In the genomic region with DNA sequence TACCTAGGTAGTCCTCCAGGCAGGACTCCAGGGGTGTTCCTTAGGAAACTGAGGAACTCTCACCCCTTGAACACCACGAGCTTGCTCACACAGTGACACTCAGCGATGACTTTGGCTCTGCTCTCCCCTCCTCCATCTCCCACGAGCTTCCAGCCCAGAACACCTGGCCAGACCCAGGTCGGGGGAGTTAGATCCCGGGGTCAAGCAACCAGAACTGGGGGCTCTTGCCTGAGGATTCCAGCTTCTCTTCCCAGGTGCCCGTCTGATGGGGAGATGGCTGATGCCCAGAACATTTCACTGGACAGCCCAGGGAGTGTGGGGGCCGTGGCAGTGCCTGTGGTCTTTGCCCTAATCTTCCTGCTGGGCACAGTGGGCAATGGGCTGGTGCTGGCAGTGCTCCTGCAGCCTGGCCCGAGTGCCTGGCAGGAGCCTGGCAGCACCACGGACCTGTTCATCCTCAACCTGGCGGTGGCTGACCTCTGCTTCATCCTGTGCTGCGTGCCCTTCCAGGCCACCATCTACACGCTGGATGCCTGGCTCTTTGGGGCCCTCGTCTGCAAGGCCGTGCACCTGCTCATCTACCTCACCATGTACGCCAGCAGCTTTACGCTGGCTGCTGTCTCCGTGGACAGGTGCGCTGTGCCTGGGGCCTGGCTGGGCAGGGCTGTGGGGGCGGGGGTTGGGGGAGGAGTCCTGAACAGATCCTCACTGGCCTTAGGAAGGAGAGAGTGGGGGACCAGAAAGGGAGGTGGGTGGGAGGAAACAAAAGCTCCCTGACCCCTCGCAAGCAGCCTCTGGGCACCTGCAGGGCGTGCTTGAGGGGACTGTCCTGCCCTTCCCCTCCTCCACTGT, we compare ENCODE assay signal across 15 cellular contexts. TPM values are rescaled to one million over a fixed set of nuclear protein-coding genes. Genes with fewer than 3 reads are reported as not detected.
DNase-seq lines count a peak whose midpoint lies in the region; ATAC-seq and TF ChIP-seq lines count a peak whose summit lies in the region.
"Had no signal": no experiment of that assay in that cellular context is flagged by ENCODE, and none has a peak within 500 bp of the region (broad histone marks: within the 10 kb centered on the region; RNA-seq: fewer than 3 reads in every experiment).

A gene with protein sequence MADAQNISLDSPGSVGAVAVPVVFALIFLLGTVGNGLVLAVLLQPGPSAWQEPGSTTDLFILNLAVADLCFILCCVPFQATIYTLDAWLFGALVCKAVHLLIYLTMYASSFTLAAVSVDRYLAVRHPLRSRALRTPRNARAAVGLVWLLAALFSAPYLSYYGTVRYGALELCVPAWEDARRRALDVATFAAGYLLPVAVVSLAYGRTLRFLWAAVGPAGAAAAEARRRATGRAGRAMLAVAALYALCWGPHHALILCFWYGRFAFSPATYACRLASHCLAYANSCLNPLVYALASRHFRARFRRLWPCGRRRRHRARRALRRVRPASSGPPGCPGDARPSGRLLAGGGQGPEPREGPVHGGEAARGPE (plus strand): TSS at position 249 of the 852 bp plus-strand sequence. CDS start 25 bp downstream, at position 274.

- H3K27me3 Mint-ChIP-seq in activated T-cell treated with anti-CD3 and anti-CD28 coated beads, Interleukin-2, amount 50 U/mL, for 72 hours (ENCODE audit: low read depth) = peaks cover 42% of the 10 kb centered on the region
- peaks cover 70% of the 10 kb centered on the region for H3K27me3 Mint-ChIP-seq in brain

- peak within 1 kb of the TSS; percentile 71 for H3K14ac ChIP-seq in neuronal stem cell (ENCODE audit: low read length)

- H2BK120ac ChIP-seq in neuronal stem cell (ENCODE audit: low read depth, low read length) = no peak within 1 kb of the TSS

- ATAC-seq in activated T-cell treated with anti-CD3 and anti-CD28 coated beads, Interleukin-2, amount 50 U/mL, for 72 hours (replicated peaks in 1 of 2) = no peak
- no peak for ATAC-seq in GM19452 (IDR thresholded peaks at IDR 0.05; ENCODE audit: unreplicated experiment)
- ATAC-seq: left cardiac atrium had no signal

- H3K4me1 ChIP-seq in neuronal stem cell (ENCODE audit: control insufficient read depth in 2 of 2, insufficient read depth in 1 of 2, low read depth in 1 of 2, low read length in 2 of 2) = peaks cover 16 to 18% of the 10 kb centered on the region in 2 donors
- H3K4me1 ChIP-seq: BE2C had no signal

- DNase-seq in activated T-cell treated with anti-CD3 and anti-CD28 coated beads, Interleukin-2, amount 50 U/mL, for 72 hours = no peak
- DNase-seq in activated T-cell treated with anti-CD3 and anti-CD28 coated beads for 4 hours (no peak), NCI-H510A (lab: John Stamatoyannopoulos, UW) (peak; percentile 73), neuronal stem cell (ENCODE audit: low spot score) (no peak), EL (no peak)
- DNase-seq in effector CD8-positive, alpha-beta T cell (lab: John Stamatoyannopoulos, UW) = no peak
- DNase-seq: BE2C, left cardiac atrium, naive B cell, NCI-H446, sigmoid colon had no signal

- H3K36me3 ChIP-seq in neuronal stem cell (replicated peaks in 1 of 2; ENCODE audit: control insufficient read depth in 2 of 2, insufficient read depth in 2 of 2, low read length in 2 of 2) = peaks cover 0 to 3% of the 10 kb centered on the region in 2 donors
- H3K36me3 ChIP-seq: BE2C, sigmoid colon had no signal

- H3K23ac ChIP-seq in neuronal stem cell (ENCODE audit: low read depth, low read length, poor library complexity) = peak within 1 kb of the TSS; percentile 91

- H3K9ac ChIP-seq in neuronal stem cell (ENCODE audit: low read depth, low read length, poor library complexity) = peak within 1 kb of the TSS; percentile 50

- peak within 1 kb of the TSS in 1 of 2 donors; percentile 12 for H3K4me3 ChIP-seq in neuronal stem cell (ENCODE audit: low read length in 2 of 2)

- no peak within 1 kb of the TSS for H3K27ac Mint-ChIP-seq in activated T-cell treated with anti-CD3 and anti-CD28 coated beads, Interleukin-2, amount 50 U/mL, for 72 hours
- peak within 1 kb of the TSS in 1 of 5 experiments; percentile 70 for H3K27ac Mint-ChIP-seq in brain
- H3K27ac Mint-ChIP-seq: naive B cell had no signal

- peak within 1 kb of the TSS; percentile 46 for H3K18ac ChIP-seq in neuronal stem cell (ENCODE audit: low read length)

- WGBS in neuronal stem cell (ENCODE audit: extremely low coverage in 2 of 2, insufficient read length in 2 of 2, insufficient replicate concordance in 1 of 2), 2 donors = no CpG with 5 or more reads among the region's 21 CpGs

- H3K4me1 Mint-ChIP-seq in activated T-cell treated with anti-CD3 and anti-CD28 coated beads, Interleukin-2, amount 50 U/mL, for 72 hours (ENCODE audit: low read depth) = peaks cover 6% of the 10 kb centered on the region
- peaks cover 29% of the 10 kb centered on the region for H3K4me1 Mint-ChIP-seq in brain

- no peak within 1 kb of the TSS for H2BK5ac ChIP-seq in neuronal stem cell (ENCODE audit: low read length)

- peak within 1 kb of the TSS; percentile 43 for H4K91ac ChIP-seq in neuronal stem cell (ENCODE audit: low read depth, low read length, poor library complexity)

- H2BK15ac ChIP-seq in neuronal stem cell (ENCODE audit: low read length) = peak within 1 kb of the TSS; percentile 11

- no peak for TF ChIP-seq CTCF in brain (conservative IDR thresholded peaks at IDR 0.05)

- H3K9me3 ChIP-seq in neuronal stem cell (replicated peaks in 1 of 2; ENCODE audit: control insufficient read depth in 2 of 2, insufficient read depth in 1 of 2, low read depth in 1 of 2, low read length in 2 of 2) = peaks cover 0 to 2% of the 10 kb centered on the region in 2 donors
- H3K9me3 ChIP-seq: BE2C, sigmoid colon had no signal

- H3K9me3 Mint-ChIP-seq in activated T-cell treated with anti-CD3 and anti-CD28 coated beads, Interleukin-2, amount 50 U/mL, for 72 hours = no peaks in the 10 kb centered on the region
- H3K9me3 Mint-ChIP-seq in brain = no peaks in the 10 kb centered on the region
- H3K9me3 Mint-ChIP-seq: naive B cell had no signal

- no peak within 1 kb of the TSS for H3K4ac ChIP-seq in neuronal stem cell (ENCODE audit: low read length)

- H3K4me2 ChIP-seq in neuronal stem cell (ENCODE audit: insufficient read depth, low read length, poor library complexity, severe bottlenecking) = peak within 1 kb of the TSS; percentile 97

- H3K79me1 ChIP-seq in neuronal stem cell (ENCODE audit: low read depth, low read length) = no peaks in the 10 kb centered on the region

- peak within 1 kb of the TSS; percentile 94 for H2AK5ac ChIP-seq in neuronal stem cell (ENCODE audit: low read depth, low read length)

- no peak within 1 kb of the TSS for H2BK12ac ChIP-seq in neuronal stem cell (ENCODE audit: low read length)

- peaks cover 0 to 54% (median 24%) of the 10 kb centered on the region in 3 experiments for H3K27me3 ChIP-seq in neuronal stem cell (ENCODE audit: control insufficient read depth in 3 of 3, insufficient read depth in 3 of 3, low read depth in 1 of 3, low read length in 3 of 3)
- H3K27me3 ChIP-seq: BE2C had no signal

- H4K8ac ChIP-seq in neuronal stem cell (ENCODE audit: low read depth, low read length) = no peak within 1 kb of the TSS

- H3K27ac ChIP-seq in neuronal stem cell (replicated peaks; ENCODE audit: low read length) = no peak within 1 kb of the TSS
- H3K27ac ChIP-seq: RWPE1, sigmoid colon had no signal

- peak within 1 kb of the TSS; percentile 90 for H2AFZ ChIP-seq in neuronal stem cell (ENCODE audit: low read length)

- peak within 1 kb of the TSS; percentile 47 for H3K4me3 Mint-ChIP-seq in activated T-cell treated with anti-CD3 and anti-CD28 coated beads, Interleukin-2, amount 50 U/mL, for 72 hours
- H3K4me3 Mint-ChIP-seq in brain = peak within 1 kb of the TSS in 3 of 5 experiments; percentile 53 to 67 (median 58)

- peaks cover 0 to 2% of the 10 kb centered on the region in 2 donors for H3K36me3 Mint-ChIP-seq in activated T-cell treated with anti-CD3 and anti-CD28 coated beads, Interleukin-2, amount 50 U/mL, for 72 hours (ENCODE audit: insufficient read depth in 2 of 2)
- peaks cover 13% of the 10 kb centered on the region for H3K36me3 Mint-ChIP-seq in brain

RNA-seq across cellular contexts. Expression of the gene that starts here (rescaled TPM):
- under 1 TPM in 1 of 2 donors, not detected in 1; 0.29 TPM for total RNA-seq in activated T-cell treated with anti-CD3 and anti-CD28 coated beads, Interleukin-2, amount 50 U/mL, for 72 hours
- not detected for polyA plus RNA-seq in brain (ENCODE audit: insufficient read depth, low read depth, low replicate concordance)
- polyA plus RNA-seq in neuronal stem cell (2013, experiment 1 of 2) = 0.13 TPM
- 0.06 TPM for polyA plus RNA-seq in neuronal stem cell (2013, experiment 2 of 2)
- total RNA-seq: left cardiac atrium, sigmoid colon, subcutaneous adipose tissue had no signal
- polyA plus RNA-seq: sigmoid colon had no signal
